19 cellular contexts compared by ENCODE assay signal in genomic region chr20:1499528-1500420, GRCh38. TPM values are rescaled to one million over a fixed set of nuclear protein-coding genes. Genes with fewer than 3 reads are reported as not detected.
DNase-seq lines count a peak whose midpoint lies in the region; ATAC-seq, FAIRE-seq and TF ChIP-seq lines count a peak whose summit lies in the region.
"Had no signal": no experiment of that assay in that cellular context is flagged by ENCODE, and none has a peak within 500 bp of the region (broad histone marks: within the 10 kb centered on the region; RNA-seq: fewer than 3 reads in every experiment).

No MANE protein-coding gene starts in this region.

- FAIRE-seq in H54 (lab: Jason Lieb, UNC) = no peak
- FAIRE-seq: GM19239, kidney had no signal

- peaks cover 54% of the 10 kb centered on the region for H3K27me3 Mint-ChIP-seq in WTC11 (ENCODE audit: low read depth)
- peaks cover 55% of the 10 kb centered on the region for H3K27me3 Mint-ChIP-seq in activated naive CD8-positive, alpha-beta T cell treated with anti-CD3 and anti-CD28 coated beads for 36 hours

- POLR2A ChIA-PET in WTC11 (lab: Charles Lee) = interaction anchor here (0.6 to 1.2 kb wide), 2 partner anchors 32 to 327 kb away, joined by 3 to 7 read pairs; no protein-coding TSS in a partner anchor

- H3K4me3 Mint-ChIP-seq in WTC11 = no peak overlapping the region
- no peak overlapping the region for H3K4me3 Mint-ChIP-seq in activated naive CD8-positive, alpha-beta T cell treated with anti-CD3 and anti-CD28 coated beads for 36 hours
- H3K4me3 Mint-ChIP-seq: activated naive CD4-positive, alpha-beta T cell treated with anti-CD3 and anti-CD28 coated beads, Interleukin-2, amount 50 U/mL, for 24 hours; brain had no signal

- peaks cover 6% of the 10 kb centered on the region; the same call in 1 of the 2 replicates for H3K9me3 ChIP-seq in iPS-20b (ENCODE audit: insufficient read depth, low read depth, low read length)
- H3K9me3 ChIP-seq: right atrium auricular region had no signal

- ATAC-seq in WTC11 (no peak), HG02798 (IDR thresholded peaks at IDR 0.05; ENCODE audit: poor library complexity, unreplicated experiment) (no peak)
- ATAC-seq: heart right ventricle, SK-N-SH treated with all-trans-retinoic acid at 6 μM for 48 hours had no signal

- no peak for TF ChIP-seq POLR2A in H54 (IDR thresholded peaks at IDR 0.05; ENCODE audit: low read depth, low read length)

- peak; percentile 82 for DNase-seq in HPDE6-E6E7 (ENCODE audit: extremely low spot score)
- no peak for DNase-seq in WTC11 (ENCODE audit: low spot score)
- DNase-seq in activated naive CD8-positive, alpha-beta T cell treated with anti-CD3 and anti-CD28 coated beads for 36 hours = no peak
- DNase-seq in H54 (ENCODE audit: insufficient read length, low spot score) = no peak
- DNase-seq: activated CD4-positive, alpha-beta T cell treated with anti-CD3 and anti-CD28 coated beads for 48 hours; dorsolateral prefrontal cortex; heart right ventricle; kidney; MV-4-11; NCI-H2081 treated with DMSO at 0.1 percent for 48 hours; substantia nigra had no signal

- H3K9me3 Mint-ChIP-seq in WTC11 = peaks cover 29% of the 10 kb centered on the region
- H3K9me3 Mint-ChIP-seq in activated naive CD8-positive, alpha-beta T cell treated with anti-CD3 and anti-CD28 coated beads for 36 hours = peaks cover 4% of the 10 kb centered on the region

- no peaks in the 10 kb centered on the region for H3K36me3 ChIP-seq in iPS-20b (ENCODE audit: insufficient read depth, low read depth, low read length)
- H3K36me3 ChIP-seq: heart right ventricle, right atrium auricular region had no signal

- H3K4me3 ChIP-seq in iPS-20b (ENCODE audit: low read length) = 0 out of 2 replicates have a peak overlapping the region, but pooled peaks have one; percentile 13
- H3K4me3 ChIP-seq: dorsolateral prefrontal cortex, heart right ventricle, right atrium auricular region had no signal

- peak overlapping the region; percentile 49 for H3K27ac ChIP-seq in iPS-20b (ENCODE audit: low read length)
- H3K27ac ChIP-seq: dorsolateral prefrontal cortex, heart right ventricle, right atrium auricular region had no signal

- peaks cover 13% of the 10 kb centered on the region; the same call in 1 of the 2 replicates for H3K4me1 ChIP-seq in iPS-20b (ENCODE audit: insufficient read depth, low read length)
- H3K4me1 ChIP-seq: right atrium auricular region had no signal

- H3K27ac Mint-ChIP-seq in WTC11 = peak overlapping the region; percentile 78
- H3K27ac Mint-ChIP-seq in activated naive CD8-positive, alpha-beta T cell treated with anti-CD3 and anti-CD28 coated beads for 36 hours = no peak overlapping the region
- H3K27ac Mint-ChIP-seq: activated naive CD4-positive, alpha-beta T cell treated with anti-CD3 and anti-CD28 coated beads, Interleukin-2, amount 50 U/mL, for 24 hours; brain had no signal

- TF ChIP-seq CTCF in WTC11 (IDR thresholded peaks at IDR 0.05) = no peak

- H3K36me3 Mint-ChIP-seq in WTC11 = peaks cover 8% of the 10 kb centered on the region
- peaks cover 3% of the 10 kb centered on the region for H3K36me3 Mint-ChIP-seq in activated naive CD8-positive, alpha-beta T cell treated with anti-CD3 and anti-CD28 coated beads for 36 hours
- H3K36me3 Mint-ChIP-seq: brain had no signal

- no peaks in the 10 kb centered on the region for H3K27me3 ChIP-seq in iPS-20b (ENCODE audit: insufficient read depth, low read length)
- H3K27me3 ChIP-seq: right atrium auricular region had no signal

- CTCF ChIA-PET in WTC11 (lab: Charles Lee) = interaction anchor here (0.7 to 1.6 kb wide), 5 partner anchors 10 to 277 kb away, joined by 3 to 13 read pairs (median 5); partner anchors contain the start of gene NSFL1C

- H3K4me1 Mint-ChIP-seq in WTC11 = peaks cover 18% of the 10 kb centered on the region
- H3K4me1 Mint-ChIP-seq in activated naive CD8-positive, alpha-beta T cell treated with anti-CD3 and anti-CD28 coated beads for 36 hours = peaks cover 5% of the 10 kb centered on the region

- peak overlapping the region; percentile 61; the same call in 1 of the 2 replicates for H3K9ac ChIP-seq in iPS-20b (ENCODE audit: low read depth, low read length)

TF ChIP-seq in WTC11, 78 proteins besides CTCF, POLR2A, EP300 and RAD21:
- TF ChIP-seq, protein P1, sequence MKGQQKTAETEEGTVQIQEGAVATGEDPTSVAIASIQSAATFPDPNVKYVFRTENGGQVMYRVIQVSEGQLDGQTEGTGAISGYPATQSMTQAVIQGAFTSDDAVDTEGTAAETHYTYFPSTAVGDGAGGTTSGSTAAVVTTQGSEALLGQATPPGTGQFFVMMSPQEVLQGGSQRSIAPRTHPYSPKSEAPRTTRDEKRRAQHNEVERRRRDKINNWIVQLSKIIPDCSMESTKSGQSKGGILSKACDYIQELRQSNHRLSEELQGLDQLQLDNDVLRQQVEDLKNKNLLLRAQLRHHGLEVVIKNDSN (CRISPR knock-in tag; IDR thresholded peaks at IDR 0.05) = 0 out of 2 replicates have a peak, but pooled peaks have one; percentile 19
- TF ChIP-seq CREB1 (CRISPR knock-in tag; IDR thresholded peaks at IDR 0.05) = no peak
- TF ChIP-seq GTF2I (CRISPR knock-in tag; conservative IDR thresholded peaks at IDR 0.05) = no peak
- no peak for TF ChIP-seq TEAD4 (CRISPR knock-in tag; IDR thresholded peaks at IDR 0.05)
- TF ChIP-seq FOXK1 (CRISPR knock-in tag; IDR thresholded peaks at IDR 0.05) = no peak
- no peak for TF ChIP-seq GABPB1 (CRISPR knock-in tag; IDR thresholded peaks at IDR 0.05)

RNA-seq across cellular contexts. Expression of gene SIRPB2, which starts 8.6 kb away (rescaled TPM):
- total RNA-seq in WTC11 (2021) = not detected in 3 replicates
- not detected for total RNA-seq in activated naive CD8-positive, alpha-beta T cell treated with anti-CD3 and anti-CD28 coated beads for 36 hours
- total RNA-seq: fibroblast of lung had no signal

RNA-seq across cellular contexts. Expression of gene NSFL1C, which starts 33.1 kb away (rescaled TPM):
- total RNA-seq in WTC11 (2021) = 76.7 to 85.5 TPM (median 83.2 TPM) in 3 replicates
- total RNA-seq in activated naive CD8-positive, alpha-beta T cell treated with anti-CD3 and anti-CD28 coated beads for 36 hours = 10 to 100 TPM; 94.6 to 96.2 TPM

RNA-seq across cellular contexts. Expression of gene SIRPD, which starts 57.7 kb away (rescaled TPM):
- not detected in 3 replicates for total RNA-seq in WTC11 (2021)
- under 1 TPM in 1 of 2 experiments, not detected in 1; 0.28 TPM for total RNA-seq in activated naive CD8-positive, alpha-beta T cell treated with anti-CD3 and anti-CD28 coated beads for 36 hours
- total RNA-seq: fibroblast of lung, right atrium auricular region had no signal
